ENCODE assay signal across 8 cellular contexts in the genomic region with DNA sequence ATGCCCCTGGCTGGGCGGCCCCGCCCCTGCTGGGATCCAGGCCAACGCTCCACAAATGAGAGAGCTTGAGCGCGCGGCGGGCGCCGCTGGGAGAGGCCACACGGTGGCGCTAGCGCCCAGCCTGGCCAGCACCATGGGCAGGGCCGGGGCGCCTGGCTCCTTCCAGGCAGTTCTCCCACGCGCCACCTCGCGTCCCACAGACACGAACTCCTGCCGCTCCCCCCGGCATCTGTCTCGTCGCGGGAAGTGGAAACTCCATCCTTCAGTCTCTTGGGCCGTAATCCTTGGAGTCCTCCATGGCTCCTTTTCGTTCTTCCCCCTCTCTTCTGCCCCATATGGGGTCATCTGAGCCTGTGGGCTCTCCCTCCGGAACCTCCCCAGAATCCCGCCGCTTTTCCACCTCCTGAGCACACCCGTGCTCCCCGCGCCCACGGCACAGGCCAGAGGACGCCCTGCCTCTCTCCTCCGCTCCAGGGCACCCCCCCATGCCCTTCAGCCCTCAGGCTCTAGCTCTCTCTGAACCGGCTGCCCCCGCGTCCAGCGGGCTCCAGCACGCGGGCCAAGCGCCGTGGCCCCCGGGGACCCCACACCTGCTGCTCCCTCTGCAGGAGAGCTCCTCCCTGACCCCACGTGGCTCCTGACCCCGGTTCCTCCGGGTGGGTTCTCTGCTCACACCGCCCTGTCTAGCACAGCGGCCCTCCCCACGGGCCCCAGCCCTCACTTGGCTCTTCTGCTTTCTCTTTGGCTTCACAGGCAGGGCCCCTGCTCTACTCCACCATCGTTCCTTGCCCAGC. TPM values are rescaled to one million over a fixed set of nuclear protein-coding genes. Genes with fewer than 3 reads are reported as not detected.
DNase-seq lines count a peak whose midpoint lies in the region; ATAC-seq and TF ChIP-seq lines count a peak whose summit lies in the region.

No MANE protein-coding gene starts in this region.

- no peaks in the 10 kb centered on the region for H3K9me3 ChIP-seq in left lung

- peak; percentile 82 for ATAC-seq in HG03066 (IDR thresholded peaks at IDR 0.05; ENCODE audit: low read depth, unreplicated experiment)
- peak; percentile 94 for ATAC-seq in left lung
- ATAC-seq in HG03521 (IDR thresholded peaks at IDR 0.05; ENCODE audit: unreplicated experiment) = no peak

- H3K4me3 ChIP-seq in GM12875 (ENCODE audit: low read depth, low read length) = peak overlapping the region; percentile 21
- peak overlapping the region; percentile 17 to 22 for H3K4me3 ChIP-seq in left lung

- H3K27ac ChIP-seq in left lung = no peak overlapping the region

- peak; percentile 86 for DNase-seq in NCI-H345 (lab: John Stamatoyannopoulos, UW)
- peak; percentile 54 to 61 for DNase-seq in activated CD4-positive, alpha-beta T cell treated with anti-CD3 and anti-CD28 coated beads for 4 hours
- DNase-seq in dedifferentiated amniotic fluid mesenchymal stem cell (ENCODE audit: extremely low spot score) = peak; percentile 76
- DNase-seq in left lung = peak; percentile 88 to 97
- DNase-seq in stimulated activated CD4-positive, alpha-beta T cell treated with anti-CD3 and anti-CD28 coated beads, Interleukin-1b, Interleukin-23, amount 100 ng/mL, for 4 hours (ENCODE audit: low read depth in 2 of 2) = peak; percentile 48 to 55

- intact Hi-C loops in left lung (cut with DNase I) = no loop called here

- TF ChIP-seq CTCF in GM12875 (IDR thresholded peaks at IDR 0.05; ENCODE audit: borderline replicate concordance, insufficient read depth, low read depth, low read length) (peak; percentile 95), left lung (IDR thresholded peaks at IDR 0.05) (peak; percentile 91 to 96)

- peaks cover 0 to 30% of the 10 kb centered on the region in 2 donors for H3K36me3 ChIP-seq in left lung

- peaks cover 19 to 25% of the 10 kb centered on the region in 2 donors for H3K4me1 ChIP-seq in left lung

- H3K27me3 ChIP-seq in left lung = no peaks in the 10 kb centered on the region

RNA-seq across cellular contexts. Expression of a gene that starts 31.9 kb away (rescaled TPM):
- total RNA-seq in left lung = 1 to 10 TPM in 1 of 2 donors, not detected in 1; 4.0 TPM
